ENCODE assay signal across 23 cellular contexts in genomic region chr17:3979276-3979583, GRCh38. TPM values are rescaled to one million over a fixed set of nuclear protein-coding genes. Genes with fewer than 3 reads are reported as not detected.
DNase-seq lines count a peak whose midpoint lies in the region; ATAC-seq, FAIRE-seq and TF ChIP-seq lines count a peak whose summit lies in the region.
"Had no signal": no experiment of that assay in that cellular context is flagged by ENCODE, and none has a peak within 500 bp of the region (broad histone marks: within the 10 kb centered on the region; RNA-seq: fewer than 3 reads in every experiment).

No MANE protein-coding gene starts in this region.

- SMC1A ChIA-PET in GM12878 (lab: Charles Lee; ENCODE audit: uncharacterized antibody, unreplicated experiment): interaction anchor here (0.9 to 1.4 kb wide), 4 partner anchors 13 to 30 kb away, joined by 3 to 5 read pairs (median 4); no protein-coding TSS in a partner anchor

- H4K20me1 ChIP-seq in HCT116 (ENCODE audit: insufficient read depth): no peaks in the 10 kb centered on the region
- H4K20me1 ChIP-seq in GM12878 (ENCODE audit: control insufficient read depth, insufficient read depth): no peaks in the 10 kb centered on the region
- no peaks in the 10 kb centered on the region for H4K20me1 ChIP-seq in smooth muscle cell (ENCODE audit: low read depth)

- RAD21 ChIA-PET in HCT116 (lab: Charles Lee; ENCODE audit: low non-redundant PET in 1 of 2, low total read pairs in 2 of 2, uncharacterized antibody in 2 of 2, unreplicated experiment in 2 of 2): no interaction called here
- RAD21 ChIA-PET in GM12878 (lab: Charles Lee; ENCODE audit: unreplicated experiment): interaction anchor here (1.5 kb wide), 1 partner anchor 14 kb away, joined by 6 read pairs; no protein-coding TSS in a partner anchor

- intact Hi-C loops in HCT116 (cut with micrococcal nuclease): no loop called here
- intact Hi-C loops in GM12878 (cut with micrococcal nuclease; ENCODE audit: unreplicated experiment): no loop called here

- H3K4me2 ChIP-seq in HCT116 (ENCODE audit: low read length) (no peak overlapping the region), GM12878 (ENCODE audit: control insufficient read depth, insufficient read depth) (no peak overlapping the region), smooth muscle cell (no peak overlapping the region)

- H3K27me3 ChIP-seq in HCT116 (ENCODE audit: insufficient read depth, low read length): no peaks in the 10 kb centered on the region
- no peaks in the 10 kb centered on the region for H3K27me3 ChIP-seq in GM12878 (replicated peaks in 1 of 2; ENCODE audit: control insufficient read depth in 2 of 2, insufficient read depth in 2 of 2, low read length in 1 of 2)
- H3K27me3 ChIP-seq in mucosa of rectum (ENCODE audit: control insufficient read depth in 2 of 2, insufficient read depth in 2 of 2, low read length in 2 of 2): no peaks in the 10 kb centered on the region
- no peaks in the 10 kb centered on the region for H3K27me3 ChIP-seq in smooth muscle cell (ENCODE audit: low read depth)
- H3K27me3 ChIP-seq: adrenal gland had no signal

- peak overlapping the region; percentile 86 for H3K27ac ChIP-seq in C4-2B
- H3K27ac ChIP-seq in HCT116 (ENCODE audit: low read depth, low read length): no peak overlapping the region
- no peak overlapping the region for H3K27ac ChIP-seq in GM12878 (ENCODE audit: control insufficient read depth, insufficient read depth)
- H3K27ac ChIP-seq in mucosa of rectum (ENCODE audit: low read depth in 2 of 2, low read length in 2 of 2): peak overlapping the region; percentile 95 to 97
- no peak overlapping the region for H3K27ac ChIP-seq in smooth muscle cell (ENCODE audit: low read depth)
- H3K27ac ChIP-seq: adrenal gland, WERI-Rb-1 had no signal

- H3K4me3 ChIP-seq in HCT116 (replicated peaks in 1 of 2; ENCODE audit: low read depth in 1 of 2, low read length in 2 of 2) (no peak overlapping the region), GM12878 (no peak overlapping the region), mucosa of rectum (ENCODE audit: low read length in 2 of 2) (no peak overlapping the region), smooth muscle cell (no peak overlapping the region)
- H3K4me3 ChIP-seq: adrenal gland, HAP-1 had no signal

- no peaks in the 10 kb centered on the region for H3K36me3 ChIP-seq in HCT116 (ENCODE audit: control insufficient read depth in 1 of 2, insufficient read depth in 2 of 2, low read length in 2 of 2)
- H3K36me3 ChIP-seq in GM12878 (ENCODE audit: control insufficient read depth in 2 of 2, insufficient read depth in 2 of 2, low read length in 1 of 2): no peaks in the 10 kb centered on the region
- no peaks in the 10 kb centered on the region for H3K36me3 ChIP-seq in mucosa of rectum (ENCODE audit: control insufficient read depth in 2 of 2, insufficient read depth in 2 of 2, low read length in 2 of 2)
- no peaks in the 10 kb centered on the region for H3K36me3 ChIP-seq in smooth muscle cell (ENCODE audit: low read depth)
- H3K36me3 ChIP-seq: adrenal gland, HAP-1, WERI-Rb-1 had no signal

- no peak overlapping the region for H3K9ac ChIP-seq in HCT116 (ENCODE audit: low read length)
- no peak overlapping the region for H3K9ac ChIP-seq in GM12878 (ENCODE audit: control insufficient read depth, insufficient read depth, low read length)
- H3K9ac ChIP-seq in mucosa of rectum (ENCODE audit: low read depth in 1 of 2, low read length in 2 of 2): no peak overlapping the region
- no peak overlapping the region for H3K9ac ChIP-seq in smooth muscle cell (ENCODE audit: low read depth)
- H3K9ac ChIP-seq: parathyroid adenoma had no signal

- ATAC-seq in HCT116 (peak; percentile 63), GM12878 (no peak), HG02571 (IDR thresholded peaks at IDR 0.05; ENCODE audit: unreplicated experiment) (no peak)
- ATAC-seq: natural killer cell treated with Interleukin-12 subunit alpha and Interleukin-12 subunit beta and Interleukin-15 and Interleukin-18, amount 100 ng/mL, for 72 hours had no signal

- CTCF ChIA-PET in HCT116 (lab: Charles Lee) (no interaction called here), GM12878 (lab: Yijun Ruan, JAX) (interaction anchor here (1.6 kb wide), 1 partner anchor 25 kb away, joined by 3 read pairs; no protein-coding TSS in a partner anchor)

- in situ Hi-C loops in GM12878 (cut with MboI): no loop called here

- no peak for FAIRE-seq in GM12878 (lab: Jason Lieb, UNC)
- FAIRE-seq: bronchial epithelial cell, G401.6 had no signal

- H3K79me2 ChIP-seq in HCT116 (ENCODE audit: insufficient read depth, low read length) (no peaks in the 10 kb centered on the region), GM12878 (ENCODE audit: control insufficient read depth, insufficient read depth, low read length) (no peaks in the 10 kb centered on the region), smooth muscle cell (ENCODE audit: low read depth) (no peaks in the 10 kb centered on the region)
- H3K79me2 ChIP-seq: parathyroid adenoma had no signal

- DNase-seq in HCT116 (ENCODE audit: low read depth, low spot score) (no peak), GM12878 (ENCODE audit: low read depth, low spot score) (no peak), smooth muscle cell (lab: John Stamatoyannopoulos, UW; ENCODE audit: unreplicated experiment) (no peak)
- DNase-seq in stimulated activated CD4-positive, alpha-beta T cell treated with anti-CD3 and anti-CD28 coated beads, Interleukin-12 subunit alpha, Interleukin-12 subunit beta, amount 100 ng/mL, for 4 hours: no peak
- DNase-seq: activated CD4-positive, alpha-beta T cell treated with anti-CD3 and anti-CD28 coated beads, Interleukin-2, amount 50 U/mL, for 48 hours; activated T-cell treated with anti-CD3 and anti-CD28 coated beads for 4 hours; adrenal gland; CD4-positive, CD25-positive, alpha-beta regulatory T cell; dermis blood vessel endothelial cell; glutamatergic neuron; NCI-H1930; SHP77; stimulated activated CD8-positive, alpha-beta memory T cell treated with anti-CD3 and anti-CD28 coated beads, Interleukin-4, amount 100 ng/mL, for 48 hours; substantia nigra; WERI-Rb-1 had no signal

- 0 out of 4 replicates have a peak, but pooled peaks cover 0 to 3% of the 10 kb centered on the region in 2 experiments for H3K9me3 ChIP-seq in HCT116 (ENCODE audit: control insufficient read depth in 1 of 2, insufficient read depth in 1 of 2, low read depth in 1 of 2, low read length in 2 of 2)
- peaks cover 1% of the 10 kb centered on the region; the same call in 2 of the 3 replicates for H3K9me3 ChIP-seq in GM12878 (replicated peaks; ENCODE audit: control insufficient read depth, insufficient read depth, low read length)
- no peaks in the 10 kb centered on the region for H3K9me3 ChIP-seq in mucosa of rectum (ENCODE audit: control insufficient read depth in 2 of 2, low read length in 2 of 2)
- H3K9me3 ChIP-seq in smooth muscle cell (replicated peaks; ENCODE audit: low read depth): no peaks in the 10 kb centered on the region
- H3K9me3 ChIP-seq: HAP-1 had no signal

- no TSS peak for BruUV-seq in HCT116 (replicated peaks; lab: Mats Ljungman, UMichigan)
- no TSS peak for BruUV-seq in GM12878 (replicated peaks; lab: Mats Ljungman, UMichigan)

- no peak for TF ChIP-seq CTCF in C4-2B (conservative IDR thresholded peaks at IDR 0.05)
- TF ChIP-seq CTCF in HCT116 (IDR thresholded peaks at IDR 0.05 in 2 of 3, conservative IDR thresholded peaks at IDR 0.05 in 1 of 3; ENCODE audit: borderline replicate concordance in 1 of 3, insufficient read depth in 1 of 3, low read depth in 2 of 3, low read length in 2 of 3): no peak
- no peak for TF ChIP-seq CTCF in GM12878 (IDR thresholded peaks at IDR 0.05 in 2 of 3, conservative IDR thresholded peaks at IDR 0.05 in 1 of 3; ENCODE audit: control insufficient read depth in 2 of 3, extremely low read depth in 1 of 3, insufficient read depth in 1 of 3, low read depth in 3 of 3, low read length in 3 of 3)
- TF ChIP-seq CTCF in smooth muscle cell (IDR thresholded peaks at IDR 0.05; ENCODE audit: borderline replicate concordance, insufficient read depth, poor library complexity, severe bottlenecking): no peak

- H3K4me1 ChIP-seq in HCT116 (ENCODE audit: control insufficient read depth in 1 of 2, insufficient read depth in 2 of 2, low read length in 2 of 2) (0 out of 4 replicates have a peak, but pooled peaks cover 0 to 6% of the 10 kb centered on the region in 2 experiments), GM12878 (ENCODE audit: control insufficient read depth, insufficient read depth, low read length) (peaks cover 4% of the 10 kb centered on the region), mucosa of rectum (ENCODE audit: control insufficient read depth in 2 of 2, insufficient read depth in 2 of 2, low read length in 2 of 2) (peaks cover 27 to 32% of the 10 kb centered on the region in 2 donors), smooth muscle cell (ENCODE audit: low read depth) (no peaks in the 10 kb centered on the region)
- H3K4me1 ChIP-seq: HAP-1, parathyroid adenoma had no signal

- TF ChIP-seq RAD21 in HCT116 (IDR thresholded peaks at IDR 0.05; ENCODE audit: low read depth) (no peak), GM12878 (IDR thresholded peaks at IDR 0.05; ENCODE audit: insufficient read depth, low read depth, low read length) (no peak)

- 97% methylated on average over 2 of the region's 2 CpGs for WGBS in GM12878 (ENCODE audit: insufficient coverage, insufficient replicate concordance, low lambda C conversion rate, missing lambda C conversion rate)
- 100% methylated on average over 2 of the region's 2 CpGs for WGBS in smooth muscle cell (ENCODE audit: low lambda C conversion rate)

- POLR2A ChIA-PET in HCT116 (lab: Charles Lee) (interaction anchor here (1.6 kb wide), 1 partner anchor 14 kb away, joined by 6 read pairs; the partner anchor contains the start of gene ATP2A3), GM12878 (lab: Charles Lee) (interaction anchor here (0.5 kb wide), 2 partner anchors 238 to 431 kb away, joined by 3 to 5 read pairs; no protein-coding TSS in a partner anchor)

- H3F3A ChIP-seq in smooth muscle cell (ENCODE audit: low read depth): no peaks in the 10 kb centered on the region

- TF ChIP-seq POLR2A in HCT116 (IDR thresholded peaks at IDR 0.05; ENCODE audit: borderline replicate concordance, extremely low read depth, insufficient read depth, insufficient read length): no peak
- no peak for TF ChIP-seq POLR2A in GM12878 (IDR thresholded peaks at IDR 0.05; ENCODE audit: low read depth, low read length)

- H3K9me2 ChIP-seq in HCT116 (ENCODE audit: insufficient read depth): no peaks in the 10 kb centered on the region

- TF ChIP-seq EP300 in GM12878 (IDR thresholded peaks at IDR 0.05; ENCODE audit: borderline replicate concordance in 1 of 2, control insufficient read depth in 1 of 2, low read depth in 2 of 2, low read length in 2 of 2): no peak

- H2AFZ ChIP-seq in HCT116 (ENCODE audit: low read depth, low read length, poor library complexity, severe bottlenecking) (no peak overlapping the region), GM12878 (ENCODE audit: control insufficient read depth, low read depth, low read length) (no peak overlapping the region), smooth muscle cell (ENCODE audit: low read depth) (no peak overlapping the region)
- H2AFZ ChIP-seq: parathyroid adenoma had no signal

RNA-seq across cellular contexts. Expression of gene ATP2A3, which starts 15.0 kb away (rescaled TPM):
- total RNA-seq in HCT116 (2021; ENCODE audit: unreplicated experiment): 23.1 TPM
- polyA plus RNA-seq in HCT116 (2012): 18.9 and 23.7 TPM in 2 replicates
- total RNA-seq in GM12878 (2013; cell fraction: nucleolus; rRNA removed): 101 and 113 TPM in 2 replicates
- 42.3 and 48.7 TPM in 2 replicates for total RNA-seq in GM12878 (2014; rRNA removed)
- 15.7 and 20.1 TPM in 2 replicates for total RNA-seq in GM12878 (2014; rRNA removed; fragmentation: Illumina TruSeq; extraction: Trizol)
- total RNA-seq in GM12878 (2021): 91.7 and 99.2 TPM in 2 replicates
- polyA plus RNA-seq in GM12878 (2011; ENCODE audit: low read depth): 24.6 TPM
- polyA plus RNA-seq in GM12878 (2011; rRNA removed): 11.9 and 27.0 TPM in 2 replicates
- polyA plus RNA-seq in GM12878 (2011; cell fraction: cytosol; rRNA removed): 33.7 and 42.7 TPM in 2 replicates
- polyA plus RNA-seq in GM12878 (2011; cell fraction: nucleus; rRNA removed): 110 and 156 TPM in 2 replicates
- polyA plus RNA-seq in GM12878 (2012): 53.3 and 60.4 TPM in 2 replicates
- 11.6 and 26.5 TPM in 2 replicates for polyA plus RNA-seq in GM12878 (2014; fragmentation: Illumina TruSeq; extraction: Trizol)
- 1 to 10 TPM; 1.0 to 3.0 TPM for polyA plus RNA-seq in GM12878 (2014; fragmentation: Nextera tagmentation; extraction: Ambion mirVana)
- polyA plus RNA-seq in GM12878 (2014; rRNA removed): 66.4 and 78.9 TPM in 2 replicates
- 10 to 100 TPM; 61.1 to 62.8 TPM for polyA plus RNA-seq in GM12878 (2016; fragmentation: Nextera tagmentation; extraction: Ambion mirVana)
- 33.0 and 50.5 TPM in 2 replicates for polyA minus RNA-seq in GM12878 (2011; rRNA and poly(A)+ RNA removed)
- 22.2 and 24.8 TPM in 2 replicates for polyA minus RNA-seq in GM12878 (2011; cell fraction: cytosol; rRNA and poly(A)+ RNA removed)
- 32.2 and 63.0 TPM in 2 replicates for polyA minus RNA-seq in GM12878 (2011; cell fraction: nucleus; rRNA and poly(A)+ RNA removed)
- 2.9 and 4.2 TPM in 2 replicates for total RNA-seq in smooth muscle cell
- polyA plus RNA-seq in smooth muscle cell: 4.7 and 7.8 TPM in 2 replicates
- total RNA-seq: dermis blood vessel endothelial cell had no signal

Comparison
In these comparisons a context has a peak if more than half of its experiments do, and no peak if none do; other contexts are left out.
1. H3K27ac ChIP-seq: peak in C4-2B (single experiment) and mucosa of rectum (2 of 2); none in HCT116 (single experiment), GM12878 (single experiment) and smooth muscle cell (single experiment).